Comparison of ENCODE assay signal across 7 cellular contexts in genomic region chr10:99863535-99864240, GRCh38.
DNase-seq lines count a peak whose midpoint lies in the region; TF ChIP-seq lines count a peak whose summit lies in the region.
"Not testable (repeated sequence)": the region's sequence is repeated elsewhere in the genome, so short reads cannot be mapped to it uniquely, and the experiment has no call there.

No MANE protein-coding gene starts in this region.

- H2BK5ac ChIP-seq in mesenchymal stem cell (ENCODE audit: low read depth, low read length, poor library complexity, severe bottlenecking) = not testable (repeated sequence)

- not testable (repeated sequence) for H2BK15ac ChIP-seq in mesenchymal stem cell (ENCODE audit: low read depth, poor library complexity, severe bottlenecking)

- POLR2A ChIA-PET in BJ (lab: Charles Lee) = not testable (repeated sequence)

- not testable (repeated sequence) for H4K91ac ChIP-seq in mesenchymal stem cell (ENCODE audit: low read length)

- not testable (repeated sequence) for TF ChIP-seq CTCF in BJ (IDR thresholded peaks at IDR 0.05; ENCODE audit: insufficient read depth, low read depth, low read length); brain microvascular endothelial cell (IDR thresholded peaks at IDR 0.05; ENCODE audit: low read depth, low read length, missing control alignments)

- DNase-seq in BJ (ENCODE audit: low read depth) (peak; percentile 30), H4 (ENCODE audit: low spot score) (peak; percentile 84), LHCN-M2 (ENCODE audit: low read depth) (peak; percentile 66), SJSA1 (ENCODE audit: low read depth in 1 of 2, low spot score in 2 of 2) (peak; percentile 71 to 86), brain microvascular endothelial cell (peak; percentile 15), fibroblast of peridontal ligament (ENCODE audit: extremely low read depth) (peak; percentile 48), mesenchymal stem cell (peak; percentile 85)

- H2BK120ac ChIP-seq in mesenchymal stem cell (ENCODE audit: low read depth, low read length) = not testable (repeated sequence)

- peak overlapping the region in 1 of 2 experiments; percentile 52 for H2BK12ac ChIP-seq in mesenchymal stem cell (ENCODE audit: low read length in 2 of 2)

- not testable (repeated sequence) for H3K79me1 ChIP-seq in mesenchymal stem cell (replicated peaks; ENCODE audit: low read length, poor library complexity, severe bottlenecking)

- H3K36me3 ChIP-seq in BJ (ENCODE audit: control insufficient read depth, insufficient read depth, low read length); SJSA1; brain microvascular endothelial cell (replicated peaks); mesenchymal stem cell (ENCODE audit: control insufficient read depth in 1 of 2, insufficient read depth in 2 of 2, low read depth in 1 of 2, low read length in 2 of 2): not testable (repeated sequence)

- in situ Hi-C loops in brain microvascular endothelial cell (cut with HindIII; ENCODE audit: low pct_ligation_motif_present, low sequenced_read_pairs) = not testable (repeated sequence)

- H3K18ac ChIP-seq in mesenchymal stem cell (ENCODE audit: low read depth in 1 of 2, low read length in 2 of 2) = peak overlapping the region in 1 of 2 experiments; percentile 12

- not testable (repeated sequence) for H3K4ac ChIP-seq in mesenchymal stem cell (ENCODE audit: low read depth in 1 of 2, low read length in 2 of 2)

- H3K4me2 ChIP-seq in mesenchymal stem cell (ENCODE audit: low read length, poor library complexity, severe bottlenecking) = not testable (repeated sequence)

- H4K8ac ChIP-seq in mesenchymal stem cell (ENCODE audit: low read length) = not testable (repeated sequence)

- not testable (repeated sequence) for H3K14ac ChIP-seq in mesenchymal stem cell (ENCODE audit: low read length in 2 of 2)

- H3K23ac ChIP-seq in mesenchymal stem cell (ENCODE audit: low read length in 2 of 2) = not testable (repeated sequence)

- not testable (repeated sequence) for H3K9me3 ChIP-seq in SJSA1 (replicated peaks); mesenchymal stem cell (ENCODE audit: control insufficient read depth, low read length)

- H2AK5ac ChIP-seq in mesenchymal stem cell (ENCODE audit: low read length, severe bottlenecking) = not testable (repeated sequence)

- H3K27me3 ChIP-seq in BJ (ENCODE audit: control insufficient read depth, insufficient read depth, low read length); SJSA1 (replicated peaks); brain microvascular endothelial cell (replicated peaks); mesenchymal stem cell (ENCODE audit: control insufficient read depth in 1 of 2, insufficient read depth in 1 of 2, low read length in 2 of 2): not testable (repeated sequence)

- CTCF ChIA-PET in BJ (lab: Yijun Ruan, JAX) = interaction anchor here (3.2 kb wide), 1 partner anchor 18 kb away, joined by 10 read pairs; no protein-coding TSS in a partner anchor

- peaks cover 18% of the 10 kb centered on the region for H3K4me1 ChIP-seq in SJSA1 (replicated peaks)
- H3K4me1 ChIP-seq in mesenchymal stem cell (ENCODE audit: control insufficient read depth, insufficient read depth, low read depth, low read length) = not testable (repeated sequence)

- H3K27ac ChIP-seq in SJSA1 = peak overlapping the region; percentile 64
- H3K27ac ChIP-seq in brain microvascular endothelial cell; mesenchymal stem cell (ENCODE audit: low read length, poor library complexity, severe bottlenecking): not testable (repeated sequence)

- H2AFZ ChIP-seq in mesenchymal stem cell (ENCODE audit: low read depth, low read length) = not testable (repeated sequence)

- not testable (repeated sequence) for H3K9ac ChIP-seq in mesenchymal stem cell (ENCODE audit: low read length)

- not testable (repeated sequence) for H3K4me3 ChIP-seq in BJ (ENCODE audit: low read depth, low read length); SJSA1; brain microvascular endothelial cell (ENCODE audit: low read depth, low read length); mesenchymal stem cell (ENCODE audit: insufficient read depth in 1 of 2, low read depth in 1 of 2, low read length in 2 of 2)

- 59% methylated on average over 6 of the region's 9 CpGs for WGBS in mesenchymal stem cell

Comparison
In these comparisons a context has a peak if more than half of its experiments do, and no peak if none do; other contexts are left out.
1. DNase-seq: peak in every context shown above with its lines; median percentile 85 in mesenchymal stem cell; 84 in H4; 78 in SJSA1; 66 in LHCN-M2; 48 in fibroblast of peridontal ligament; 30 in BJ; 15 in brain microvascular endothelial cell.